1 cellular context compared by ENCODE assay signal in the genomic region with DNA sequence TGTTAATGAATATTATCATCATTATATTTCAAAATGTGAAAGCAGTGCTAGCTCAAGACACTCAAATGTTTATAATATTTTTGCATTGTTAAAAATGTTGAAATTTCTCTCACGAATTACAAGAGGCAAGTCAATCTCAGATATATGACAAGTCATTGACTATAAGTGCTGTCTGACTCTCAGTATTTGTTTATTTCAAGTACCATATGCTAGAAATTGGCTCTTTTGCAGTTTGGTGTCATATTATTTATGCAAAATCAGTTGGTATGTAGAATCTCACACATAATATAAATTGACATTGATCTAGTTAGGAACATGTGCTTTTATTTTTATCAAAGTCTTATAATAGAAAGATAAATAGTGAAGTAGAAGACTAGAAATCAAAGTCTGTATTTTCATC.
TF ChIP-seq lines count a peak whose summit lies in the region.

No MANE protein-coding gene starts in this region.

TF ChIP-seq in SK-N-SH treated with all-trans-retinoic acid at 6 μM for 48 hours, 23 proteins besides CTCF, POLR2A, EP300 and RAD21 (continued from another document):
- TF ChIP-seq, protein P1, sequence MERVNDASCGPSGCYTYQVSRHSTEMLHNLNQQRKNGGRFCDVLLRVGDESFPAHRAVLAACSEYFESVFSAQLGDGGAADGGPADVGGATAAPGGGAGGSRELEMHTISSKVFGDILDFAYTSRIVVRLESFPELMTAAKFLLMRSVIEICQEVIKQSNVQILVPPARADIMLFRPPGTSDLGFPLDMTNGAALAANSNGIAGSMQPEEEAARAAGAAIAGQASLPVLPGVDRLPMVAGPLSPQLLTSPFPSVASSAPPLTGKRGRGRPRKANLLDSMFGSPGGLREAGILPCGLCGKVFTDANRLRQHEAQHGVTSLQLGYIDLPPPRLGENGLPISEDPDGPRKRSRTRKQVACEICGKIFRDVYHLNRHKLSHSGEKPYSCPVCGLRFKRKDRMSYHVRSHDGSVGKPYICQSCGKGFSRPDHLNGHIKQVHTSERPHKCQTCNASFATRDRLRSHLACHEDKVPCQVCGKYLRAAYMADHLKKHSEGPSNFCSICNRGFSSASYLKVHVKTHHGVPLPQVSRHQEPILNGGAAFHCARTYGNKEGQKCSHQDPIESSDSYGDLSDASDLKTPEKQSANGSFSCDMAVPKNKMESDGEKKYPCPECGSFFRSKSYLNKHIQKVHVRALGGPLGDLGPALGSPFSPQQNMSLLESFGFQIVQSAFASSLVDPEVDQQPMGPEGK (CRISPR knock-in tag; IDR thresholded peaks at IDR 0.05; ENCODE audit: borderline replicate concordance), result no peak
- TF ChIP-seq PPARA (CRISPR knock-in tag; IDR thresholded peaks at IDR 0.05; ENCODE audit: borderline replicate concordance) (no peak), TOX (CRISPR knock-in tag; IDR thresholded peaks at IDR 0.05; ENCODE audit: borderline replicate concordance) (no peak), BACH2 (CRISPR knock-in tag; IDR thresholded peaks at IDR 0.05; ENCODE audit: borderline replicate concordance) (no peak), ZFP30 (CRISPR knock-in tag; IDR thresholded peaks at IDR 0.05) (no peak), ZC3H10 (CRISPR knock-in tag; IDR thresholded peaks at IDR 0.05) (no peak)
